11 cellular contexts compared by ENCODE assay signal in the genomic region with DNA sequence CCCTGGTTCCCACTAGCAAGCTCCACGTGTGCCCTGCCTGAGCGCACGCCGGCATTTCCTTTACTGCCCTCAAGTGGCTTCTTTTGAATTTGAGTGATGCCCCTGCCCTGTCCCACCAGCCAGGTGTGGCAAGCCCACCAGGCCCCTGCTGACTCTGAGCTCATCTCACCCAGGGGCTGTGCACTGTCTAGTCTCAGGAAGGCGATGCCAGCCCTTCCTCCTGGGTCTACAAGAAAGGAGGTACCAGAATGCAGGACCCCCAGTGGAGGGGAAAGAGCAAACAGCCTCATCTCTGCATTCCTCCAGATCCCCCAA. TPM values are rescaled to one million over a fixed set of nuclear protein-coding genes. Genes with fewer than 3 reads are reported as not detected.
A peak's percentile ranks its signal among the peaks of the same experiment; 100 is the strongest.
DNase-seq lines count a peak whose midpoint lies in the region; ATAC-seq and TF ChIP-seq lines count a peak whose summit lies in the region.
"Had no signal": no experiment of that assay in that cellular context is flagged by ENCODE, and none has a peak within 500 bp of the region (broad histone marks: within the 10 kb centered on the region; RNA-seq: fewer than 3 reads in every experiment).

No MANE protein-coding gene starts in this region.

- H3K27me3 ChIP-seq in ascending aorta (no peaks in the 10 kb centered on the region), layer of hippocampus (ENCODE audit: control insufficient read depth, insufficient read depth, low read length) (no peaks in the 10 kb centered on the region), skeletal muscle satellite cell (ENCODE audit: control insufficient read depth, insufficient read depth, low read length) (no peaks in the 10 kb centered on the region)

- H3K36me3 ChIP-seq in ascending aorta = peaks cover 19 to 36% of the 10 kb centered on the region in 2 donors
- peaks cover 65% of the 10 kb centered on the region for H3K36me3 ChIP-seq in skeletal muscle satellite cell (ENCODE audit: insufficient read depth, low read length)

- H3K9me3 ChIP-seq in ascending aorta (no peaks in the 10 kb centered on the region), skeletal muscle satellite cell (replicated peaks; ENCODE audit: low read length) (no peaks in the 10 kb centered on the region)

- H3K27ac ChIP-seq in C4-2B (peak overlapping the region; percentile 2), ascending aorta (peak overlapping the region; percentile 96 to 99), layer of hippocampus (ENCODE audit: low read depth, low read length) (peak overlapping the region; percentile 81)

- peak overlapping the region; percentile 69 for H3K4me2 ChIP-seq in skeletal muscle satellite cell (ENCODE audit: low read length)

- TF ChIP-seq CTCF in C4-2B (conservative IDR thresholded peaks at IDR 0.05) (no peak), ascending aorta (IDR thresholded peaks at IDR 0.05) (no peak)

- no peak for ATAC-seq in GM19395 (IDR thresholded peaks at IDR 0.05; ENCODE audit: unreplicated experiment)
- ATAC-seq: natural killer cell treated with Interleukin-12 subunit alpha and Interleukin-12 subunit beta and Interleukin-15 and Interleukin-18, amount 100 ng/mL, for 72 hours; T-helper 17 cell had no signal

- in situ Hi-C loops in KBM-7 (cut with MboI; ENCODE audit: low pct_unique_long_range_greater_than_20kb, low sequenced_read_pairs) = no loop called here

- H3K4me3 ChIP-seq in ascending aorta = peak overlapping the region; percentile 19 to 46
- H3K4me3 ChIP-seq in skeletal muscle satellite cell (ENCODE audit: low read length) = peak overlapping the region; percentile 34

- H3K9ac ChIP-seq in skeletal muscle satellite cell (ENCODE audit: low read depth, low read length) = peak overlapping the region; percentile 93

- H3K4me1 ChIP-seq in ascending aorta = peaks cover 57 to 88% of the 10 kb centered on the region in 2 donors
- H3K4me1 ChIP-seq in skeletal muscle satellite cell (ENCODE audit: control insufficient read depth, insufficient read depth, low read length) = peaks cover 70% of the 10 kb centered on the region

- no peak for DNase-seq in ascending aorta (ENCODE audit: low spot score in 2 of 2)
- DNase-seq in KBM-7 = no peak
- DNase-seq in EL = no peak
- no peak for DNase-seq in NCI-H446 (lab: John Stamatoyannopoulos, UW)
- DNase-seq: NCI-H748 treated with DMSO at 0.1 percent for 48 hours, T-helper 17 cell had no signal

- intact Hi-C loops in ascending aorta (cut with DNase I) = loop anchor here (5.0 kb wide), 1 partner anchor 37 kb away; no protein-coding TSS in a partner anchor

RNA-seq across cellular contexts. Expression of a gene that starts 17.3 kb away (rescaled TPM):
- total RNA-seq in ascending aorta = not detected
- under 0.01 TPM in 1 of 2 replicates, not detected in the other for total RNA-seq in skeletal muscle satellite cell (2012; rRNA removed)
- total RNA-seq: T-helper 17 cell had no signal

RNA-seq across cellular contexts. Expression of a gene that starts 48.7 kb away (rescaled TPM):
- 524 TPM for total RNA-seq in ascending aorta
- total RNA-seq in skeletal muscle satellite cell (2012; rRNA removed) = 40.3 and 65.3 TPM in 2 replicates
- total RNA-seq: natural killer cell treated with Interleukin-12 subunit alpha and Interleukin-12 subunit beta and Interleukin-15 and Interleukin-18, amount 100 ng/mL, for 72 hours had no signal

Comparison
In these comparisons a context has a peak if more than half of its experiments do, and no peak if none do; other contexts are left out.
1. H3K27ac ChIP-seq: peak in every context shown above with its lines; median percentile 98 in ascending aorta; 81 in layer of hippocampus; 2 in C4-2B.